Comparison of ENCODE assay signal across 9 cellular contexts in the genomic region with DNA sequence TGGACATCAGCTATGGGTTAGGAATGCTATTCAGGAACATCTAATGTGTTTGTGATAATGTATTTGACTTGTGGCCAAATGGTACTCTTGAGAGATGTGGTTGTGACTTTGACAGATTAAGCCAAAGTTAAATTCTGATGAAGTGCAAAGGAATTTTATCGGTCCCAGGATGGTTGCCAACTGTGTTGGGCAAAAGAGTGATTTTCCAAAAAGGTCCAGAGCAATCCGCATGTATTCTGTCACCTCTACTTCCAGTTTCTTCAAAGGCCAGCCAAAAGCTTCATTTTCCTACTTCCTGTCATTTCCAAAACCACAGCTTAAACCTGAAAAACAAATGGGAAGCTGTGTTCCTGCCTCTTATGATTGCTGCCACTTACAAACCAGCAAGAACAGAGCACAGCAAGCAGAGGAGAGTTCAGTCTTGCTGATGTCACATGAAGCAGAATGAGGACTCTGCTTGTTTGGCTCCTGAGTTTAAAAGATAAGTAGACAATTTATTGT. TPM values are rescaled to one million over a fixed set of nuclear protein-coding genes. Genes with fewer than 3 reads are reported as not detected.
A peak's percentile ranks its signal among the peaks of the same experiment; 100 is the strongest.
DNase-seq lines count a peak whose midpoint lies in the region; ATAC-seq and TF ChIP-seq lines count a peak whose summit lies in the region.
"Had no signal": no experiment of that assay in that cellular context is flagged by ENCODE, and none has a peak within 500 bp of the region (broad histone marks: within the 10 kb centered on the region; RNA-seq: fewer than 3 reads in every experiment).

No MANE protein-coding gene starts in this region.

- TF ChIP-seq CTCF in PC-3 (conservative IDR thresholded peaks at IDR 0.05; ENCODE audit: low read depth, low read length) (no peak), fibroblast of mammary gland (conservative IDR thresholded peaks at IDR 0.05; ENCODE audit: control insufficient read depth, insufficient read depth, low read depth, low read length) (no peak)

- POLR2A ChIA-PET in PC-3 (lab: Charles Lee; ENCODE audit: unreplicated experiment): no interaction called here

- H3K27ac ChIP-seq in PC-3 (ENCODE audit: low read length): no peak overlapping the region

- H3K27me3 ChIP-seq in PC-3 (ENCODE audit: low read length): no peaks in the 10 kb centered on the region

- H3K4me3 ChIP-seq in GM08714 (ENCODE audit: low read length) (peak overlapping the region; percentile 29; the same call in 1 of the 2 replicates), PC-3 (ENCODE audit: low read length) (no peak overlapping the region), fibroblast of mammary gland (ENCODE audit: control insufficient read depth, low read depth, low read length) (no peak overlapping the region), skeletal muscle cell (ENCODE audit: low read depth, low read length) (no peak overlapping the region)

- ATAC-seq in PC-3: no peak
- no peak for ATAC-seq in HG02763 (IDR thresholded peaks at IDR 0.05; ENCODE audit: unreplicated experiment)

- no peaks in the 10 kb centered on the region for H3K9me2 ChIP-seq in PC-3 (replicated peaks; ENCODE audit: low read length)

- no peak overlapping the region for H3K4me2 ChIP-seq in PC-3 (ENCODE audit: low read length)

- no peaks in the 10 kb centered on the region for H3K79me2 ChIP-seq in PC-3 (ENCODE audit: low read length)

- intact Hi-C loops in PC-3 (cut with micrococcal nuclease): no loop called here

- no peaks in the 10 kb centered on the region for H3K9me3 ChIP-seq in PC-3 (ENCODE audit: low read length)

- no peak overlapping the region for H2AFZ ChIP-seq in PC-3 (ENCODE audit: low read length)

- CTCF ChIA-PET in PC-3 (lab: Charles Lee): no interaction called here

- H3K36me3 ChIP-seq in PC-3 (ENCODE audit: low read depth, low read length): no peaks in the 10 kb centered on the region

- no TSS peak for BruUV-seq in PC-3 (replicated peaks; lab: Mats Ljungman, UMichigan)

- DNase-seq in PC-3: peak; percentile 47
- peak; percentile 82 for DNase-seq in fibroblast of mammary gland (ENCODE audit: low read depth)
- peak; percentile 79 for DNase-seq in skeletal muscle cell (ENCODE audit: low read depth)
- no peak for DNase-seq in anterior cingulate cortex (lab: John Stamatoyannopoulos, UW)
- DNase-seq in NCI-H774 (lab: John Stamatoyannopoulos, UW): no peak
- DNase-seq: activated naive CD8-positive, alpha-beta T cell treated with anti-CD3 and anti-CD28 coated beads, Interleukin-2, amount 10 ng/mL, durations not matched to agents 7 days and 5 days; NCI-H1092 had no signal

- H3K9ac ChIP-seq in PC-3 (ENCODE audit: low read length): no peak overlapping the region

- no peaks in the 10 kb centered on the region for H4K20me1 ChIP-seq in PC-3 (ENCODE audit: low read length)

- H3K4me1 ChIP-seq in PC-3 (ENCODE audit: insufficient read depth, low read length): peaks cover 5% of the 10 kb centered on the region

- H3F3A ChIP-seq in PC-3 (ENCODE audit: low read length, unreplicated experiment): no peaks in the 10 kb centered on the region

RNA-seq across cellular contexts. Expression of a gene that starts 59.8 kb away (rescaled TPM):
- total RNA-seq in PC-3 (2014; rRNA removed): 1.3 and 2.5 TPM in 2 replicates

Comparison
In these comparisons a context has a peak if more than half of its experiments do, and no peak if none do; other contexts are left out.
1. DNase-seq: peak in PC-3 (single experiment), fibroblast of mammary gland (single experiment) and skeletal muscle cell (single experiment); none in anterior cingulate cortex (0 of 58) and NCI-H774 (single experiment).